30 cellular contexts compared by ENCODE assay signal in genomic region chr9:129615407-129616285, GRCh38. TPM values are rescaled to one million over a fixed set of nuclear protein-coding genes. Genes with fewer than 3 reads are reported as not detected.
"Had no signal": no experiment of that assay in that cellular context is flagged by ENCODE, and none has a peak within 500 bp of the region (broad histone marks: within the 10 kb centered on the region; RNA-seq: fewer than 3 reads in every experiment).

No MANE protein-coding gene starts in this region.

- H3K9me3 ChIP-seq: SJCRH30, SK-N-SH had no signal

- H3K36me3 ChIP-seq: SJCRH30 had no signal

- DNase-seq: activated CD4-positive, alpha-beta memory T cell treated with anti-CD3 and anti-CD28 coated beads for 36 hours; activated CD4-positive, alpha-beta T cell treated with anti-CD3 and anti-CD28 coated beads, Interleukin-2, amount 10 ng/mL, durations not matched to agents 7 days and 5 days; activated CD4-positive, CD25-positive, alpha-beta regulatory T cell; activated CD8-positive, alpha-beta memory T cell treated with anti-CD3 and anti-CD28 coated beads for 24 hours; activated gamma-delta T cell; activated naive CD4-positive, alpha-beta T cell treated with anti-CD3 and anti-CD28 coated beads for 36 hours; activated T-cell treated with anti-CD3 and anti-CD28 coated beads for 4 hours; activated T-cell treated with anti-CD3 and anti-CD28 coated beads, Interleukin-2, amount 50 U/mL, for 48 hours; amygdala; NCI-H1092; NCI-H1417; NCI-H1930; NCI-H2171; NCI-H2227 treated with DMSO at 0.1 percent for 48 hours; NCI-H446 treated with DMSO at 0.1 percent for 48 hours; NCI-H524 treated with DMSO at 0.1 percent for 48 hours; NCI-H748 treated with DMSO at 0.1 percent for 48 hours; OCI-M1; RPMI8226; SJCRH30; SK-N-SH; T-helper 1 cell had no signal

- H3K4me3 ChIP-seq: SJCRH30 had no signal

- ATAC-seq: activated T-helper 17 cell treated with anti-CD3 and anti-CD28 coated beads, Interleukin-2, amount 50 U/mL, for 72 hours; Panc1; Right ventricle myocardium inferior had no signal

- H3K4me1 ChIP-seq: SJCRH30 had no signal

- H3K9ac ChIP-seq: SK-N-SH had no signal

- H3K4me2 ChIP-seq: SK-N-SH had no signal

- H3K9me2 ChIP-seq: SK-N-SH had no signal

- H3K27ac ChIP-seq: SJCRH30, VCaP had no signal

RNA-seq across cellular contexts. Expression of gene C9orf50, which starts 5.3 kb away (rescaled TPM):
- total RNA-seq: activated CD4-positive, alpha-beta memory T cell treated with anti-CD3 and anti-CD28 coated beads for 36 hours; activated CD4-positive, alpha-beta T cell treated with anti-CD3 and anti-CD28 coated beads, Interleukin-2, amount 10 ng/mL, durations not matched to agents 7 days and 5 days; activated naive CD4-positive, alpha-beta T cell treated with anti-CD3 and anti-CD28 coated beads for 36 hours; activated T-helper 17 cell treated with anti-CD3 and anti-CD28 coated beads, Interleukin-2, amount 50 U/mL, for 72 hours; LHCN-M2; M059J; Right ventricle myocardium inferior; SJCRH30; T-helper 2 cell treated with Interferon-gamma antibody and Interleukin-4, amounts not matched to agents 100 ng/mL and 5 ng/mL, for 36 hours had no signal

RNA-seq across cellular contexts. Expression of gene PRRX2, which starts 49.8 kb away (rescaled TPM):
- total RNA-seq: astrocyte, LHCN-M2 had no signal
